Comparison of ENCODE assay signal across 11 cellular contexts in the genomic region with DNA sequence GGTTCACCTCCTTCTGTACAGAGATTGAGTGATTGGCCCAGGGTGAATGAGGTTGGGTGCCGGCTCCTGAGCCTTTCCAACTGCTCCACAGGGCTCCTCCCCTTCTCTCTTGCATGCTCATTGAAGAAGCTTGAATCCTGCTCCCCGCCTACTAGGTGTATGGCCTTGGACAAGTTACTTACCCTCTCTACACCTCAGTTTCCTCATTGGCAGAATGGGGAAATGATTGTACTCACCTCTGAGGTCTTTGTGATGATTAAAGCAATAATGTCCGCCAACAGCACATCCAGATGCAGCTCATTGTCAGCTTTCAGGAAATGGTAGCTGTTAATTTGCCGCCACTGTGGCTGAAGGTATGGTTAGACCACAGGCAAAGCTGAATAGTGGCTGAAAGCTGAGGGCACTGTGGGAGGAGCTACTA.
DNase-seq lines count a peak whose midpoint lies in the region; ATAC-seq lines count a peak whose summit lies in the region.
"Had no signal": no experiment of that assay in that cellular context is flagged by ENCODE, and none has a peak within 500 bp of the region (broad histone marks: within the 10 kb centered on the region; RNA-seq: fewer than 3 reads in every experiment).

No MANE protein-coding gene starts in this region.

- no peaks in the 10 kb centered on the region for H3K79me2 ChIP-seq in mesendoderm (ENCODE audit: control insufficient read depth, insufficient read depth, low read length)

- no peak overlapping the region for H3K4me2 ChIP-seq in mesendoderm (ENCODE audit: low read length)

- H3K4me1 ChIP-seq in mesendoderm (ENCODE audit: control insufficient read depth, low read depth, low read length), result no peaks in the 10 kb centered on the region

- H4K8ac ChIP-seq in mesendoderm (ENCODE audit: low read depth, low read length), result no peak overlapping the region

- no peaks in the 10 kb centered on the region for H3K79me1 ChIP-seq in mesendoderm (ENCODE audit: low read length)

- H3K56ac ChIP-seq in mesendoderm (ENCODE audit: low read length), result no peak overlapping the region

- no CpG with 5 or more reads among the region's 4 CpGs for WGBS in mesendoderm (ENCODE audit: extremely low coverage, insufficient coverage, low lambda C conversion rate)

- H3K23ac ChIP-seq in mesendoderm (ENCODE audit: low read length), result no peak overlapping the region

- H2BK15ac ChIP-seq in mesendoderm (replicated peaks; ENCODE audit: low read depth), result no peak overlapping the region

- POLR2A ChIA-PET in activated CD4-positive, alpha-beta memory T cell treated with anti-CD3 and anti-CD28 coated beads, Interleukin-2, amount 10 ng/mL, durations not matched to agents 7 days and 5 days (lab: Charles Lee), result interaction anchor here (0.8 to 1.7 kb wide), 7 partner anchors 12 to 272 kb away, joined by 3 to 8 read pairs (median 3); partner anchors contain the start of gene CRADD

- peaks cover 30% of the 10 kb centered on the region for H3K36me3 Mint-ChIP-seq in activated CD4-positive, alpha-beta memory T cell treated with anti-CD3 and anti-CD28 coated beads, Interleukin-2, amount 10 ng/mL, durations not matched to agents 7 days and 5 days (ENCODE audit: low read depth)

- H3K9me3 Mint-ChIP-seq in activated CD4-positive, alpha-beta memory T cell treated with anti-CD3 and anti-CD28 coated beads, Interleukin-2, amount 10 ng/mL, durations not matched to agents 7 days and 5 days, result peaks cover 13% of the 10 kb centered on the region

- H2BK5ac ChIP-seq in mesendoderm (ENCODE audit: low read length), result no peak overlapping the region

- no peak overlapping the region for H3K4ac ChIP-seq in mesendoderm (ENCODE audit: low read depth, low read length)

- peak overlapping the region; percentile 86 for H3K27ac Mint-ChIP-seq in activated CD4-positive, alpha-beta memory T cell treated with anti-CD3 and anti-CD28 coated beads, Interleukin-2, amount 10 ng/mL, durations not matched to agents 7 days and 5 days

- no peak overlapping the region for H3K9ac ChIP-seq in mesendoderm (ENCODE audit: low read length)

- ATAC-seq in HG02763 (IDR thresholded peaks at IDR 0.05; ENCODE audit: unreplicated experiment), result no peak

- no peak overlapping the region for H2BK120ac ChIP-seq in mesendoderm (ENCODE audit: low read depth, low read length)

- H3K36me3 ChIP-seq in mesendoderm (ENCODE audit: control insufficient read depth, insufficient read depth, low read length), result no peaks in the 10 kb centered on the region

- peak overlapping the region; percentile 27 for H3K4me3 Mint-ChIP-seq in activated CD4-positive, alpha-beta memory T cell treated with anti-CD3 and anti-CD28 coated beads, Interleukin-2, amount 10 ng/mL, durations not matched to agents 7 days and 5 days
- H3K4me3 Mint-ChIP-seq: neural crest cell had no signal

- no peak overlapping the region for H3K4me3 ChIP-seq in mesendoderm (ENCODE audit: low read length)

- H3K27me3 ChIP-seq in mesendoderm (ENCODE audit: insufficient read depth, low read length, poor library complexity), result no peaks in the 10 kb centered on the region

- no peaks in the 10 kb centered on the region for H3K27me3 Mint-ChIP-seq in activated CD4-positive, alpha-beta memory T cell treated with anti-CD3 and anti-CD28 coated beads, Interleukin-2, amount 10 ng/mL, durations not matched to agents 7 days and 5 days

- no peak overlapping the region for H4K5ac ChIP-seq in mesendoderm (ENCODE audit: low read length)

- no peak overlapping the region for H3K27ac ChIP-seq in mesendoderm (ENCODE audit: low read depth, low read length)

- no peak overlapping the region for H2AK5ac ChIP-seq in mesendoderm (ENCODE audit: low read length)

- CTCF ChIA-PET in activated CD4-positive, alpha-beta memory T cell treated with anti-CD3 and anti-CD28 coated beads, Interleukin-2, amount 10 ng/mL, durations not matched to agents 7 days and 5 days (lab: Charles Lee), result interaction anchor here (0.8 to 2.0 kb wide), 6 partner anchors 28 to 250 kb away, joined by 3 to 17 read pairs (median 3); no protein-coding TSS in a partner anchor

- peak; percentile 16 for DNase-seq in activated CD4-positive, alpha-beta T cell treated with anti-CD3 and anti-CD28 coated beads for 48 hours
- no peak for DNase-seq in activated CD4-positive, alpha-beta T cell treated with anti-CD3 and anti-CD28 coated beads, Interleukin-2, amount 50 U/mL, for 1 hour
- DNase-seq in KG1 (lab: John Stamatoyannopoulos, UW) (peak; percentile 37), mesendoderm (no peak), HK-2 (ENCODE audit: unreplicated experiment) (no peak)
- peak; percentile 85 for DNase-seq in activated CD4-positive, alpha-beta memory T cell treated with anti-CD3 and anti-CD28 coated beads, Interleukin-2, amount 10 ng/mL, durations not matched to agents 7 days and 5 days
- peak; percentile 15 for DNase-seq in stimulated activated CD8-positive, alpha-beta memory T cell treated with anti-CD3 and anti-CD28 coated beads, Interleukin-12 subunit alpha, Interleukin-12 subunit beta, amount 100 ng/mL, for 4 hours (ENCODE audit: low read depth)
- DNase-seq: DMS53, Karpas-422 had no signal

- peaks cover 85% of the 10 kb centered on the region for H3K4me1 Mint-ChIP-seq in activated CD4-positive, alpha-beta memory T cell treated with anti-CD3 and anti-CD28 coated beads, Interleukin-2, amount 10 ng/mL, durations not matched to agents 7 days and 5 days

- H3K18ac ChIP-seq in mesendoderm (ENCODE audit: low read length), result no peak overlapping the region

Comparison
In these comparisons a context has a peak if more than half of its experiments do, and no peak if none do; other contexts are left out.
1. DNase-seq: peak in activated CD4-positive, alpha-beta T cell treated with anti-CD3 and anti-CD28 coated beads for 48 hours (single experiment), KG1 (single experiment), activated CD4-positive, alpha-beta memory T cell treated with anti-CD3 and anti-CD28 coated beads, Interleukin-2, amount 10 ng/mL, durations not matched to agents 7 days and 5 days (single experiment) and stimulated activated CD8-positive, alpha-beta memory T cell treated with anti-CD3 and anti-CD28 coated beads, Interleukin-12 subunit alpha, Interleukin-12 subunit beta, amount 100 ng/mL, for 4 hours (single experiment); none in activated CD4-positive, alpha-beta T cell treated with anti-CD3 and anti-CD28 coated beads, Interleukin-2, amount 50 U/mL, for 1 hour (single experiment), mesendoderm (single experiment) and HK-2 (single experiment).